Comparison of ENCODE assay signal across 8 cellular contexts in the genomic region with DNA sequence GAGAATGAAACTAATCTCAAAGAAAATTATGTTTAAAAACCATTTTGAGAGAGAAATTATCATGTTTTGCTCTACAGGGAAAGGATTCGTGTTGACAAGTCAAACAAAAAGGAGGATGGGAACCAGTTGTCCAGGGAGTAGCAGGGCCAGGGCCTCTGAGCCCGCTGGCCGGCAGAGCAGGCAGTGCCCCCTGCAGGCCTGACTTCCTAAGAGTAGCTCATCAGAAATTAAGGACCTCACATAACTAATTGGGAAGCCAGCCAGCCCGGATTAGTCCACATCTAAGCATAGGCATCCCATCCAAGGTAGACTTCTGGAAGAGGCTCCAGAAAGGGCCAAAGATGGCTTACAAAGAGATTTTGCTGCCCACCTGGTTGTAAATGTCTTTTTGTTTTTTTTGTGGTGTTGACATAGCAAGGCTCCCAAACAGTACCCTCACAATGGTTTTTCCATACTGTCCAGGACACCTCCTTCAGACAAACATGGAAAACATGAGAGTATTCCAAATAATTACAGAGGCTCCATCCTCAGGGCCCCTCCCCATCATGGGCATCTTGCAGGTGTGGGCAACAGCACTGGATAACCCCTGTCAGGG.
DNase-seq lines count a peak whose midpoint lies in the region; ATAC-seq, FAIRE-seq and TF ChIP-seq lines count a peak whose summit lies in the region.

No MANE protein-coding gene starts in this region.

- no peaks in the 10 kb centered on the region for H3K79me2 ChIP-seq in HepG2 (ENCODE audit: insufficient read depth, low read length)

- under 1% methylated on average over 4 of the region's 4 CpGs for WGBS in HepG2 (ENCODE audit: low lambda C conversion rate)

- peak; percentile 98 for ATAC-seq in HepG2
- no peak for ATAC-seq in HG03196 (IDR thresholded peaks at IDR 0.05; ENCODE audit: unreplicated experiment)
- no peak for ATAC-seq in GM18520 (IDR thresholded peaks at IDR 0.05; ENCODE audit: unreplicated experiment)

- H4K20me1 ChIP-seq in HepG2 (ENCODE audit: insufficient read depth, low read length): no peaks in the 10 kb centered on the region

- TF ChIP-seq CTCF in GM06990 (IDR thresholded peaks at IDR 0.05; ENCODE audit: insufficient read depth, low read length, poor library complexity, severe bottlenecking) (peak; percentile 61), colonic mucosa (IDR thresholded peaks at IDR 0.05) (peak; percentile 40), HepG2 (CRISPR knock-in tag; IDR thresholded peaks at IDR 0.05) (peak; percentile 74), tibial artery (IDR thresholded peaks at IDR 0.05) (peak; percentile 25 to 32)

- TF ChIP-seq EP300 in Ishikawa (IDR thresholded peaks at IDR 0.05; ENCODE audit: borderline replicate concordance): no peak
- no peak for TF ChIP-seq EP300 in HepG2 (IDR thresholded peaks at IDR 0.05; ENCODE audit: low read depth in 2 of 2, low read length in 2 of 2)
- no peak for TF ChIP-seq EP300 in HepG2 (CRISPR knock-in tag; IDR thresholded peaks at IDR 0.05; ENCODE audit: borderline replicate concordance)

- TF ChIP-seq POLR2A in HepG2 (IDR thresholded peaks at IDR 0.05; ENCODE audit: insufficient read depth in 1 of 2, low read depth in 2 of 2, low read length in 2 of 2): no peak

- H3K4me1 Mint-ChIP-seq in T-helper 2 cell treated with Interferon-gamma antibody and Interleukin-4, amounts not matched to agents 5 μg/mL and 100 μg/mL, for 36 hours (ENCODE audit: low read depth): no peaks in the 10 kb centered on the region

- FAIRE-seq in HepG2 (lab: Jason Lieb, UNC): peak; percentile 39

- H3K36me3 ChIP-seq in GM06990 (ENCODE audit: control insufficient read depth, insufficient read depth, low read length) (no peaks in the 10 kb centered on the region), colonic mucosa (no peaks in the 10 kb centered on the region), HepG2 (replicated peaks in 1 of 2; ENCODE audit: control insufficient read depth in 1 of 2, insufficient read depth in 2 of 2, low read length in 2 of 2) (no peaks in the 10 kb centered on the region), tibial artery (no peaks in the 10 kb centered on the region)

- no peak overlapping the region for H3K4me3 Mint-ChIP-seq in T-helper 2 cell treated with Interferon-gamma antibody and Interleukin-4, amounts not matched to agents 5 μg/mL and 100 μg/mL, for 36 hours

- POLR2A ChIA-PET in HepG2 (lab: Yijun Ruan, JAX): no interaction called here

- no peaks in the 10 kb centered on the region for H3K9me3 Mint-ChIP-seq in T-helper 2 cell treated with Interferon-gamma antibody and Interleukin-4, amounts not matched to agents 5 μg/mL and 100 μg/mL, for 36 hours

- H3K4me2 ChIP-seq in HepG2 (ENCODE audit: low read depth, low read length): no peak overlapping the region

- no peaks in the 10 kb centered on the region for H3K36me3 Mint-ChIP-seq in T-helper 2 cell treated with Interferon-gamma antibody and Interleukin-4, amounts not matched to agents 5 μg/mL and 100 μg/mL, for 36 hours (ENCODE audit: low read depth)

- H2AFZ ChIP-seq in HepG2 (ENCODE audit: low read length): no peak overlapping the region

- in situ Hi-C loops in HepG2 (cut with HindIII; ENCODE audit: extremely low pct_ligation_motif_present, low pct_unique_long_range_greater_than_20kb): no loop called here

- no peaks in the 10 kb centered on the region for H3K4me1 ChIP-seq in colonic mucosa
- H3K4me1 ChIP-seq in HepG2 (ENCODE audit: insufficient read depth, low read length): no peaks in the 10 kb centered on the region
- H3K4me1 ChIP-seq in tibial artery: peaks cover 0 to 20% (median 8%) of the 10 kb centered on the region in 4 donors

- TF ChIP-seq RAD21 in Ishikawa (IDR thresholded peaks at IDR 0.05; ENCODE audit: low read depth) (peak; percentile 83), HepG2 (CRISPR knock-in tag; IDR thresholded peaks at IDR 0.05) (peak; percentile 48; the same call in 1 of the 2 replicates)

- H3K9ac ChIP-seq in colonic mucosa (ENCODE audit: low read depth in 2 of 2, low read length in 2 of 2) (no peak overlapping the region), HepG2 (ENCODE audit: insufficient read depth, low read depth, low read length) (no peak overlapping the region)

- H3K27me3 Mint-ChIP-seq in T-helper 2 cell treated with Interferon-gamma antibody and Interleukin-4, amounts not matched to agents 5 μg/mL and 100 μg/mL, for 36 hours (ENCODE audit: low read depth): no peaks in the 10 kb centered on the region

- H3K27me3 ChIP-seq in GM06990 (replicated peaks; ENCODE audit: control insufficient read depth, insufficient read depth, low read length) (no peaks in the 10 kb centered on the region), colonic mucosa (no peaks in the 10 kb centered on the region), HepG2 (ENCODE audit: control insufficient read depth in 1 of 2, insufficient read depth in 2 of 2, low read length in 2 of 2) (no peaks in the 10 kb centered on the region), tibial artery (no peaks in the 10 kb centered on the region)

- H3K9me3 ChIP-seq in colonic mucosa (no peaks in the 10 kb centered on the region), HepG2 (ENCODE audit: low read length) (no peaks in the 10 kb centered on the region), tibial artery (no peaks in the 10 kb centered on the region)

- H3K27ac ChIP-seq in colonic mucosa: no peak overlapping the region
- no peak overlapping the region for H3K27ac ChIP-seq in HepG2 (ENCODE audit: extremely low read length, insufficient read depth, low read length)
- H3K27ac ChIP-seq in tibial artery: no peak overlapping the region

- CTCF ChIA-PET in HepG2 (lab: Yijun Ruan, JAX; ENCODE audit: low intra/inter-chr PET ratio, low total read pairs): no interaction called here

- DNase-seq in GM06990 (ENCODE audit: extremely low read depth, insufficient read length) (peak; percentile 6), colonic mucosa (peak; percentile 31), HepG2 (ENCODE audit: low spot score) (peak; percentile 37), tibial artery (peak; percentile 45 to 67)
- DNase-seq in T-helper 2 cell treated with Interferon-gamma antibody and Interleukin-4, amounts not matched to agents 5 μg/mL and 100 μg/mL, for 36 hours (ENCODE audit: low spot score): peak; percentile 11

- BruUV-seq in HepG2 (replicated peaks; lab: Mats Ljungman, UMichigan): no TSS peak

- intact Hi-C loops in colonic mucosa (cut with DNase I): no loop called here
- intact Hi-C loops in HepG2 (cut with micrococcal nuclease; ENCODE audit: unreplicated experiment): loop anchor here (1.0 to 5.0 kb wide), 5 partner anchors 492 to 807 kb away; no protein-coding TSS in a partner anchor
- intact Hi-C loops in tibial artery (cut with DNase I; ENCODE audit: low total_unique reads): no loop called here

- H3K27ac Mint-ChIP-seq in T-helper 2 cell treated with Interferon-gamma antibody and Interleukin-4, amounts not matched to agents 5 μg/mL and 100 μg/mL, for 36 hours: no peak overlapping the region

- no peak overlapping the region for H3K4me3 ChIP-seq in GM06990 (replicated peaks; ENCODE audit: low read depth, low read length)
- no peak overlapping the region for H3K4me3 ChIP-seq in colonic mucosa
- H3K4me3 ChIP-seq in HepG2 (replicated peaks in 1 of 3; ENCODE audit: insufficient read depth in 1 of 3, low read depth in 2 of 3, low read length in 3 of 3): no peak overlapping the region
- no peak overlapping the region for H3K4me3 ChIP-seq in tibial artery

TF ChIP-seq in Ishikawa, 13 proteins besides CTCF, POLR2A, EP300 and RAD21:
- TF ChIP-seq NFIC (IDR thresholded peaks at IDR 0.05): 0 out of 2 replicates have a peak, but pooled peaks have one; percentile 15
- no peak for TF ChIP-seq ZBTB7A (IDR thresholded peaks at IDR 0.05; ENCODE audit: low read depth)

TF ChIP-seq in HepG2, 621 proteins besides CTCF, POLR2A, EP300 and RAD21 (continues in another document):
- TF ChIP-seq STAG1 (CRISPR knock-in tag; IDR thresholded peaks at IDR 0.05) (peak; percentile 87), KDM2A (CRISPR knock-in tag; IDR thresholded peaks at IDR 0.05; ENCODE audit: borderline replicate concordance, low read depth) (peak; percentile 43; the same call in 1 of the 2 replicates), ZNF441 (CRISPR knock-in tag; IDR thresholded peaks at IDR 0.05; ENCODE audit: borderline replicate concordance) (no peak), SMC3 (IDR thresholded peaks at IDR 0.05; ENCODE audit: low read length) (peak; percentile 41; the same call in 1 of the 2 replicates), ZMYM4 (CRISPR knock-in tag; IDR thresholded peaks at IDR 0.05) (0 out of 2 replicates have a peak, but pooled peaks have one; percentile 25), PBX2 (CRISPR knock-in tag; IDR thresholded peaks at IDR 0.05) (no peak), ISL2 (CRISPR knock-in tag; IDR thresholded peaks at IDR 0.05) (0 out of 2 replicates have a peak, but pooled peaks have one; percentile 22), SALL1 (CRISPR knock-in tag; IDR thresholded peaks at IDR 0.05) (0 out of 2 replicates have a peak, but pooled peaks have one; percentile 18), PAX8 (CRISPR knock-in tag; IDR thresholded peaks at IDR 0.05; ENCODE audit: borderline replicate concordance) (no peak), XRCC5 (optimal IDR thresholded peaks at IDR 0.05; ENCODE audit: low read length) (peak; percentile 71)
- TF ChIP-seq, protein P1, sequence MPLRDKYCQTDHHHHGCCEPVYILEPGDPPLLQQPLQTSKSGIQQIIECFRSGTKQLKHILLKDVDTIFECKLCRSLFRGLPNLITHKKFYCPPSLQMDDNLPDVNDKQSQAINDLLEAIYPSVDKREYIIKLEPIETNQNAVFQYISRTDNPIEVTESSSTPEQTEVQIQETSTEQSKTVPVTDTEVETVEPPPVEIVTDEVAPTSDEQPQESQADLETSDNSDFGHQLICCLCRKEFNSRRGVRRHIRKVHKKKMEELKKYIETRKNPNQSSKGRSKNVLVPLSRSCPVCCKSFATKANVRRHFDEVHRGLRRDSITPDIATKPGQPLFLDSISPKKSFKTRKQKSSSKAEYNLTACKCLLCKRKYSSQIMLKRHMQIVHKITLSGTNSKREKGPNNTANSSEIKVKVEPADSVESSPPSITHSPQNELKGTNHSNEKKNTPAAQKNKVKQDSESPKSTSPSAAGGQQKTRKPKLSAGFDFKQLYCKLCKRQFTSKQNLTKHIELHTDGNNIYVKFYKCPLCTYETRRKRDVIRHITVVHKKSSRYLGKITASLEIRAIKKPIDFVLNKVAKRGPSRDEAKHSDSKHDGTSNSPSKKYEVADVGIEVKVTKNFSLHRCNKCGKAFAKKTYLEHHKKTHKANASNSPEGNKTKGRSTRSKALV (CRISPR knock-in tag; IDR thresholded peaks at IDR 0.05): 0 out of 2 replicates have a peak, but pooled peaks have one; percentile 28

Comparison
In these comparisons a context has a peak if more than half of its experiments do, and no peak if none do; other contexts are left out.
1. DNase-seq: peak in every context shown above with its lines; median percentile 56 in tibial artery; 37 in HepG2; 31 in colonic mucosa; 11 in T-helper 2 cell treated with Interferon-gamma antibody and Interleukin-4, amounts not matched to agents 5 μg/mL and 100 μg/mL, for 36 hours; 6 in GM06990.